In genomic region chr17:5486206-5487124, GRCh38 we compare ENCODE assay signal across 8 cellular contexts. TPM values are rescaled to one million over a fixed set of nuclear protein-coding genes. Genes with fewer than 3 reads are reported as not detected.
DNase-seq lines count a peak whose midpoint lies in the region; TF ChIP-seq lines count a peak whose summit lies in the region.

Gene MIS12, plus strand, starts transcription at chr17:5486566. Its CDS starts 2,297 bp downstream, at chr17:5488863.

- H3K4me3 ChIP-seq in H7 (ENCODE audit: insufficient read depth, low read depth, low read length) (peak within 1 kb of the TSS; percentile 89), fibroblast of pulmonary artery (replicated peaks; ENCODE audit: low read depth, low read length) (peak within 1 kb of the TSS; percentile 96)

- no peaks in the 10 kb centered on the region for H3K27me3 ChIP-seq in H7 (ENCODE audit: control insufficient read depth, insufficient read depth, low read length)

- peaks cover 18% of the 10 kb centered on the region for H3K36me3 ChIP-seq in H7 (replicated peaks; ENCODE audit: control insufficient read depth, insufficient read depth, low read length)

- TF ChIP-seq CTCF in fibroblast of pulmonary artery (IDR thresholded peaks at IDR 0.05; ENCODE audit: low read length, missing control alignments) (no peak), nephron (IDR thresholded peaks at IDR 0.05; ENCODE audit: unreplicated experiment in 3 of 3) (no peak)

- peak within 1 kb of the TSS; percentile 94 to 98 (median 96) for H3K4me3 Mint-ChIP-seq in nephron
- peak within 1 kb of the TSS; percentile 99 for H3K4me3 Mint-ChIP-seq in stimulated activated naive CD8-positive, alpha-beta T cell treated with anti-CD3 and anti-CD28 coated beads, Interleukin-15, Interleukin-2, amounts not matched to agents 100 ng/mL and 50 ng/mL, for 24 hours

- no peaks in the 10 kb centered on the region for H3K27me3 Mint-ChIP-seq in nephron (ENCODE audit: low read depth)
- H3K27me3 Mint-ChIP-seq in stimulated activated naive CD8-positive, alpha-beta T cell treated with anti-CD3 and anti-CD28 coated beads, Interleukin-15, Interleukin-2, amounts not matched to agents 100 ng/mL and 50 ng/mL, for 24 hours = no peaks in the 10 kb centered on the region

- no peaks in the 10 kb centered on the region for H3K9me3 Mint-ChIP-seq in nephron
- no peaks in the 10 kb centered on the region for H3K9me3 Mint-ChIP-seq in stimulated activated naive CD8-positive, alpha-beta T cell treated with anti-CD3 and anti-CD28 coated beads, Interleukin-15, Interleukin-2, amounts not matched to agents 100 ng/mL and 50 ng/mL, for 24 hours

- peak; percentile 100 for DNase-seq in EL
- DNase-seq in H7 = peak; percentile 98
- DNase-seq in M059J (ENCODE audit: low read depth) = peak; percentile 99
- peak; percentile 99 to 100 for DNase-seq in SHP77 (lab: John Stamatoyannopoulos, UW)
- DNase-seq in activated effector memory CD4-positive, alpha-beta T cell treated with Interleukin-2 at 50 U/mL for 16 hours = peak; percentile 95
- DNase-seq in fibroblast of pulmonary artery (ENCODE audit: low read depth) = peak; percentile 99

- H3K36me3 Mint-ChIP-seq in nephron (ENCODE audit: low read depth) = peaks cover 59% of the 10 kb centered on the region
- H3K36me3 Mint-ChIP-seq in stimulated activated naive CD8-positive, alpha-beta T cell treated with anti-CD3 and anti-CD28 coated beads, Interleukin-15, Interleukin-2, amounts not matched to agents 100 ng/mL and 50 ng/mL, for 24 hours (ENCODE audit: low read depth) = peaks cover 78% of the 10 kb centered on the region

- H3K27ac Mint-ChIP-seq in nephron = peak within 1 kb of the TSS; percentile 96 to 100 (median 99)
- peak within 1 kb of the TSS; percentile 98 for H3K27ac Mint-ChIP-seq in stimulated activated naive CD8-positive, alpha-beta T cell treated with anti-CD3 and anti-CD28 coated beads, Interleukin-15, Interleukin-2, amounts not matched to agents 100 ng/mL and 50 ng/mL, for 24 hours

- H3K4me1 Mint-ChIP-seq in nephron = peaks cover 19% of the 10 kb centered on the region
- peaks cover 58% of the 10 kb centered on the region for H3K4me1 Mint-ChIP-seq in stimulated activated naive CD8-positive, alpha-beta T cell treated with anti-CD3 and anti-CD28 coated beads, Interleukin-15, Interleukin-2, amounts not matched to agents 100 ng/mL and 50 ng/mL, for 24 hours (ENCODE audit: low read depth)

RNA-seq across cellular contexts. Expression of gene MIS12, which starts in this region (rescaled TPM):
- 21.5 and 29.9 TPM in 2 replicates for total RNA-seq in H7 (2014; rRNA removed; shearing (Covaris generic))
- total RNA-seq in M059J (2014; rRNA removed; shearing (Covaris generic)) = 32.6 and 35.6 TPM in 2 replicates

Comparison
In these comparisons a context has a peak if more than half of its experiments do, and no peak if none do; other contexts are left out.
1. Peak in every context shown above with its lines: DNase-seq and H3K4me3 ChIP-seq.